13 cellular contexts compared by ENCODE assay signal in the genomic region with DNA sequence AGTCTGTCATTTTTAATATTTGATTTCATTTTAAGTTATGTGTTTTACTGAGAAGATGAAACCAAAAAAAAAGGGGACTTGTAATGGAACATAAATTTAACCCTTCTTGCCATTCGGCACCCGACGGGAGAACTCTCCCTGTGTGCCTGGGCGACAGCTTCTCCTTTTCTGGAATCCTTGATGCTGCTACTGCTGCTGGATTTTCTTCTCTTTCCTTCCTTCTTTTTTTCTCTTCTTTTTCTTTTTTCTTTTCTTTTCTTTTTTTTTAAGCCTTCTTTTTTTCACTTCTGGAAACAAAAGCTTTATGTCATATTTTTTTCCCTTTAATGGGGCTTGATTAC. TPM values are rescaled to one million over a fixed set of nuclear protein-coding genes. Genes with fewer than 3 reads are reported as not detected.
DNase-seq lines count a peak whose midpoint lies in the region; TF ChIP-seq lines count a peak whose summit lies in the region.
"Had no signal": no experiment of that assay in that cellular context is flagged by ENCODE, and none has a peak within 500 bp of the region (broad histone marks: within the 10 kb centered on the region; RNA-seq: fewer than 3 reads in every experiment).

No MANE protein-coding gene starts in this region.

- H3K27ac ChIP-seq in HEK293 (ENCODE audit: extremely low read depth, low read depth, low read length) (no peak overlapping the region), caudate nucleus (ENCODE audit: low read depth, low read length) (peak overlapping the region; percentile 46), tibial nerve (peak overlapping the region; percentile 5 to 83 (median 50))

- POLR2A ChIA-PET in HEK293 (lab: Yijun Ruan, JAX), result no interaction called here

- no peaks in the 10 kb centered on the region for H3K27me3 ChIP-seq in tibial nerve

- WGBS in tibial nerve, 2 donors, result 41 to 49% methylated on average over 4 of the region's 4 CpGs

- no peak for TF ChIP-seq POLR2A in tibial nerve (IDR thresholded peaks at IDR 0.05)

- CTCF ChIA-PET in HEK293 (lab: Yijun Ruan, JAX), result interaction anchor here (0.8 to 0.9 kb wide), 2 partner anchors 8 to 10 kb away, joined by 4 to 6 read pairs; no protein-coding TSS in a partner anchor

- H3K4me3 ChIP-seq in HEK293 (ENCODE audit: low read depth, low read length) (no peak overlapping the region), tibial nerve (no peak overlapping the region)

- no peaks in the 10 kb centered on the region for H3K27me3 Mint-ChIP-seq in neural crest cell (ENCODE audit: low read depth)
- peaks cover 34% of the 10 kb centered on the region for H3K27me3 Mint-ChIP-seq in progenitor cell of endocrine pancreas

- TF ChIP-seq EP300 in tibial nerve (IDR thresholded peaks at IDR 0.05), result no peak

- H3K9me3 Mint-ChIP-seq in neural crest cell (no peaks in the 10 kb centered on the region), progenitor cell of endocrine pancreas (ENCODE audit: low read depth) (no peaks in the 10 kb centered on the region)
- H3K9me3 Mint-ChIP-seq: CD8-positive, alpha-beta memory T cell had no signal

- H3K36me3 Mint-ChIP-seq in neural crest cell (ENCODE audit: low read depth), result no peaks in the 10 kb centered on the region
- H3K36me3 Mint-ChIP-seq in progenitor cell of endocrine pancreas (ENCODE audit: insufficient read depth), result no peaks in the 10 kb centered on the region
- H3K36me3 Mint-ChIP-seq: CD8-positive, alpha-beta memory T cell had no signal

- H3K4me1 ChIP-seq in HEK293 (ENCODE audit: control insufficient read depth, insufficient read depth, low read length) (peaks cover 11% of the 10 kb centered on the region), tibial nerve (peaks cover 0 to 50% (median 11%) of the 10 kb centered on the region in 4 donors)

- H3K9me3 ChIP-seq in HEK293 (ENCODE audit: control insufficient read depth, insufficient read depth, low read depth, low read length), result no peaks in the 10 kb centered on the region
- no peaks in the 10 kb centered on the region for H3K9me3 ChIP-seq in tibial nerve

- TF ChIP-seq CTCF in HEK293 (tag by site-specific recombination; IDR thresholded peaks at IDR 0.05), result no peak
- TF ChIP-seq CTCF in neural crest cell (conservative IDR thresholded peaks at IDR 0.05), result no peak
- no peak for TF ChIP-seq CTCF in tibial nerve (IDR thresholded peaks at IDR 0.05)
- TF ChIP-seq CTCF in progenitor cell of endocrine pancreas (IDR thresholded peaks at IDR 0.05; ENCODE audit: unreplicated experiment), result no peak

- H3K4me3 Mint-ChIP-seq in neural crest cell, result peak overlapping the region; percentile 33
- no peak overlapping the region for H3K4me3 Mint-ChIP-seq in progenitor cell of endocrine pancreas (ENCODE audit: low read depth)
- H3K4me3 Mint-ChIP-seq: B cell; CD8-positive, alpha-beta memory T cell had no signal

- DNase-seq in caudate nucleus (lab: John Stamatoyannopoulos, UW) (no peak), neural crest cell (ENCODE audit: low read depth, low spot score) (no peak), tibial nerve (ENCODE audit: low spot score in 2 of 2) (no peak), T1000 (lab: John Stamatoyannopoulos, UW) (no peak), progenitor cell of endocrine pancreas (ENCODE audit: low spot score, unreplicated experiment) (no peak), NCI-H526 treated with DMSO at 0.1 percent for 48 hours (lab: John Stamatoyannopoulos, UW) (no peak)
- DNase-seq: CD8-positive, alpha-beta memory T cell; NCI-H1092; NCI-H1694; NCI-H82 had no signal

- peak overlapping the region; percentile 95 for H3K27ac Mint-ChIP-seq in neural crest cell (ENCODE audit: unreplicated experiment)
- no peak overlapping the region for H3K27ac Mint-ChIP-seq in progenitor cell of endocrine pancreas
- H3K27ac Mint-ChIP-seq: B cell had no signal

- no peaks in the 10 kb centered on the region; a peak in 1 of 3 replicates for H3K36me3 ChIP-seq in HEK293 (ENCODE audit: control insufficient read depth in 2 of 2, insufficient read depth in 1 of 2, low read length in 2 of 2)
- H3K36me3 ChIP-seq in tibial nerve, result no peaks in the 10 kb centered on the region

- peaks cover 54% of the 10 kb centered on the region for H3K4me1 Mint-ChIP-seq in neural crest cell
- peaks cover 2% of the 10 kb centered on the region for H3K4me1 Mint-ChIP-seq in progenitor cell of endocrine pancreas (ENCODE audit: low read depth)
- H3K4me1 Mint-ChIP-seq: B cell; CD8-positive, alpha-beta memory T cell had no signal

TF ChIP-seq in HEK293, 187 proteins besides CTCF, POLR2A, EP300 and RAD21:
- TF ChIP-seq ZNF274 (IDR thresholded peaks at IDR 0.05; ENCODE audit: low read length) (no peak), ZNF274 (tag by site-specific recombination; IDR thresholded peaks at IDR 0.05; ENCODE audit: borderline replicate concordance) (no peak), ZNF366 (tag by site-specific recombination; conservative IDR thresholded peaks at IDR 0.05) (0 out of 2 replicates have a peak, but pooled peaks have one; percentile 11)

RNA-seq across cellular contexts. Expression of a gene that starts 11.1 kb away (rescaled TPM):
- total RNA-seq in neural crest cell (18.7 and 22.0 TPM in 2 replicates), tibial nerve (10 to 100 TPM; 30.8 to 48.7 (median 40.8) TPM), progenitor cell of endocrine pancreas (2.0 TPM in 2 replicates)
- total RNA-seq: B cell; CD8-positive, alpha-beta memory T cell; M059J had no signal
